In the genomic region with DNA sequence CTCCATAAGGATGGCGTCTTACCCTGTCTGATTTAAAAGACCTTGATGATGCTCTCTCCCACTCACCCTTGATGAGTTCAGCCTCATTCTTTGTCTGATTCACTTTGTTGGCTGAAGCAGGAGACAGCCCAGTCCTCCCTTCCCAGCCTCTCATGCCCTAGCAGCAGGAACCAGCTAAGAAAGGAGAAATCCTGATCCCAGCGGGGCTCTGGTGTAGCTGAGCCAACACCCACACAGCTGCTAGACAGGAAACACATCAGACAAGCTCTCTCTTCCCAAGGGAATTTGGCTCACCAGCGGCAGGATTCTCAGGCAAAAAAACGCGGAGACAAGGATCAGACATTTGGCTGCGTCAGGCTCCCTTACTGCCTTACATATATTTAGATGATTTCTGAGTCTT, we compare ENCODE assay signal across 12 cellular contexts.
A peak's percentile ranks its signal among the peaks of the same experiment; 100 is the strongest.
DNase-seq lines count a peak whose midpoint lies in the region; ATAC-seq and TF ChIP-seq lines count a peak whose summit lies in the region.
"Had no signal": no experiment of that assay in that cellular context is flagged by ENCODE, and none has a peak within 500 bp of the region (broad histone marks: within the 10 kb centered on the region; RNA-seq: fewer than 3 reads in every experiment).

No MANE protein-coding gene starts in this region.

- H3K27me3 ChIP-seq in AG04450 (ENCODE audit: control insufficient read depth, insufficient read depth, low read length), result no peaks in the 10 kb centered on the region

- ATAC-seq in HG03520 (IDR thresholded peaks at IDR 0.05; ENCODE audit: unreplicated experiment) (no peak), GM21526 (IDR thresholded peaks at IDR 0.05; ENCODE audit: low FRiP score, unreplicated experiment) (no peak)

- peak overlapping the region; percentile 59 for H3K27ac ChIP-seq in AG04450 (ENCODE audit: low read depth, low read length)

- H3K4me1 Mint-ChIP-seq in mesothelial cell of epicardium, result peaks cover 10% of the 10 kb centered on the region
- no peaks in the 10 kb centered on the region for H3K4me1 Mint-ChIP-seq in immature natural killer cell
- H3K4me1 Mint-ChIP-seq: CD14-positive monocyte, naive B cell had no signal

- H3K4me3 ChIP-seq in AG04450 (ENCODE audit: low read depth, low read length), result 0 out of 2 replicates have a peak overlapping the region, but pooled peaks have one; percentile 1

- POLR2A ChIA-PET in AG04450 (lab: Yijun Ruan, JAX), result interaction anchor here (0.8 to 1.4 kb wide), 2 partner anchors 46 to 158 kb away, joined by 5 to 9 read pairs; no protein-coding TSS in a partner anchor

- TF ChIP-seq CTCF in AG04450 (IDR thresholded peaks at IDR 0.05; ENCODE audit: low read depth, low read length) (no peak), mesothelial cell of epicardium (IDR thresholded peaks at IDR 0.05; ENCODE audit: unreplicated experiment) (no peak)

- DNase-seq in AG04450 (ENCODE audit: low read depth, low spot score) (peak; percentile 71), NCI-H1092 treated with DMSO at 0.1 percent for 48 hours (lab: John Stamatoyannopoulos, UW) (peak; percentile 28), dedifferentiated amniotic fluid mesenchymal stem cell (ENCODE audit: extremely low spot score) (peak; percentile 40), mesothelial cell of epicardium (ENCODE audit: low spot score in 2 of 2, unreplicated experiment in 2 of 2) (peak in 1 of 2 experiments; percentile 39), immature natural killer cell (no peak)
- DNase-seq in effector CD4-positive, alpha-beta T cell, result no peak
- DNase-seq: activated effector memory CD4-positive, alpha-beta T cell treated with anti-CD3 and anti-CD28 coated beads, Interleukin-2, amount 50 U/mL, for 16 hours; erythroblast; naive B cell had no signal

- H3K4me3 Mint-ChIP-seq in mesothelial cell of epicardium (no peak overlapping the region), immature natural killer cell (no peak overlapping the region)
- H3K4me3 Mint-ChIP-seq: CD14-positive monocyte, naive B cell had no signal

- no peaks in the 10 kb centered on the region for H3K9me3 ChIP-seq in AG04450 (ENCODE audit: control insufficient read depth, insufficient read depth, low read length)

- H3K36me3 Mint-ChIP-seq in mesothelial cell of epicardium (no peaks in the 10 kb centered on the region), immature natural killer cell (peaks cover 0 to 5% (median 0%) of the 10 kb centered on the region in 3 donors)
- H3K36me3 Mint-ChIP-seq: CD14-positive monocyte, naive B cell had no signal

- H3K27me3 Mint-ChIP-seq in mesothelial cell of epicardium (ENCODE audit: low read depth), result peaks cover 7% of the 10 kb centered on the region
- H3K27me3 Mint-ChIP-seq in immature natural killer cell (ENCODE audit: low read depth in 3 of 3), result peaks cover 0 to 2% (median 0%) of the 10 kb centered on the region in 3 donors
- H3K27me3 Mint-ChIP-seq: naive B cell had no signal

- CTCF ChIA-PET in AG04450 (lab: Charles Lee), result interaction anchor here (1.3 kb wide), 1 partner anchor 455 kb away, joined by 3 read pairs; no protein-coding TSS in a partner anchor

- no peaks in the 10 kb centered on the region for H3K9me3 Mint-ChIP-seq in mesothelial cell of epicardium
- peaks cover 2 to 16% (median 6%) of the 10 kb centered on the region in 6 donors for H3K9me3 Mint-ChIP-seq in immature natural killer cell

- peak overlapping the region; percentile 73 for H3K27ac Mint-ChIP-seq in mesothelial cell of epicardium
- H3K27ac Mint-ChIP-seq in immature natural killer cell, result no peak overlapping the region
- H3K27ac Mint-ChIP-seq: CD14-positive monocyte, naive B cell had no signal

Comparison
In these comparisons a context has a peak if more than half of its experiments do, and no peak if none do; other contexts are left out.
1. DNase-seq: peak in AG04450 (single experiment), NCI-H1092 treated with DMSO at 0.1 percent for 48 hours (single experiment) and dedifferentiated amniotic fluid mesenchymal stem cell (single experiment); none in immature natural killer cell (0 of 3) and effector CD4-positive, alpha-beta T cell (single experiment).